Comparison of ENCODE assay signal across 17 cellular contexts in genomic region chr4:17166954-17167353, GRCh38.
DNase-seq lines count a peak whose midpoint lies in the region; ATAC-seq and TF ChIP-seq lines count a peak whose summit lies in the region.
"Had no signal": no experiment of that assay in that cellular context is flagged by ENCODE, and none has a peak within 500 bp of the region (broad histone marks: within the 10 kb centered on the region; RNA-seq: fewer than 3 reads in every experiment).

No MANE protein-coding gene starts in this region.

- no peaks in the 10 kb centered on the region for H3K27me3 ChIP-seq in heart left ventricle
- H3K27me3 ChIP-seq in osteoblast (ENCODE audit: insufficient read depth, low read length), result no peaks in the 10 kb centered on the region
- no peaks in the 10 kb centered on the region for H3K27me3 ChIP-seq in esophagus squamous epithelium

- no peak overlapping the region for H3K4me2 ChIP-seq in osteoblast (ENCODE audit: insufficient read depth, low read length)

- intact Hi-C loops in heart left ventricle (cut with DNase I) (loop anchor here in 2 of 10 donors (5.0 to 10.0 kb wide), 2 partner anchors 148 to 155 kb away; no protein-coding TSS in a partner anchor), esophagus squamous epithelium (cut with DNase I) (no loop called here)

- H3K4me1 ChIP-seq in heart left ventricle, result peaks cover 0 to 36% (median 26%) of the 10 kb centered on the region in 12 donors
- H3K4me1 ChIP-seq in osteoblast (ENCODE audit: insufficient read depth, low read length), result peaks cover 58% of the 10 kb centered on the region
- peaks cover 0 to 5% (median 4%) of the 10 kb centered on the region in 3 donors for H3K4me1 ChIP-seq in esophagus squamous epithelium
- H3K4me1 ChIP-seq: parathyroid adenoma had no signal

- DNase-seq in EH (ENCODE audit: low read depth), result peak; percentile 13
- DNase-seq in choroid plexus epithelial cell (ENCODE audit: low read depth), result peak; percentile 27
- DNase-seq in heart left ventricle, result peak in 4 of 5 donors; percentile 54 to 71 (median 62)
- no peak for DNase-seq in osteoblast (ENCODE audit: insufficient read length, low spot score, missing footprints)
- no peak for DNase-seq in mesothelial cell of epicardium (ENCODE audit: low spot score in 2 of 2, unreplicated experiment in 2 of 2)
- DNase-seq in esophagus squamous epithelium (lab: John Stamatoyannopoulos, UW), result no peak
- no peak for DNase-seq in erythroblast (lab: John Stamatoyannopoulos, UW)
- DNase-seq: activated naive CD8-positive, alpha-beta T cell treated with anti-CD3 and anti-CD28 coated beads, Interleukin-2, amount 10 ng/mL, durations not matched to agents 7 days and 5 days; effector CD8-positive, alpha-beta T cell; stimulated activated CD4-positive, alpha-beta T cell treated with anti-CD3 and anti-CD28 coated beads, Interleukin-4, amount 100 ng/mL, for 24 hours; T-helper 9 cell had no signal

- H3K4me1 Mint-ChIP-seq in mesothelial cell of epicardium, result peaks cover 17% of the 10 kb centered on the region
- H3K4me1 Mint-ChIP-seq: activated naive CD8-positive, alpha-beta T cell treated with anti-CD3 and anti-CD28 coated beads, Interleukin-2, amount 10 ng/mL, durations not matched to agents 7 days and 5 days; activated T-helper 17 cell treated with anti-CD3 and anti-CD28 coated beads, Interleukin-2, amount 50 U/mL, for 72 hours; central memory CD8-positive, alpha-beta T cell had no signal

- no peak overlapping the region for H3K4me3 ChIP-seq in choroid plexus epithelial cell (ENCODE audit: low read depth, low read length)
- no peak overlapping the region for H3K4me3 ChIP-seq in heart left ventricle
- H3K4me3 ChIP-seq in osteoblast (ENCODE audit: insufficient read depth, low read length), result no peak overlapping the region
- no peak overlapping the region for H3K4me3 ChIP-seq in esophagus squamous epithelium
- H3K4me3 ChIP-seq: skin epidermis had no signal

- H3K27me3 Mint-ChIP-seq in mesothelial cell of epicardium (ENCODE audit: low read depth), result no peaks in the 10 kb centered on the region

- H3K36me3 Mint-ChIP-seq in mesothelial cell of epicardium, result no peaks in the 10 kb centered on the region

- H3K79me2 ChIP-seq in osteoblast (ENCODE audit: insufficient read depth, low read length), result no peaks in the 10 kb centered on the region
- H3K79me2 ChIP-seq: parathyroid adenoma had no signal

- peak overlapping the region in 11 of 12 donors; percentile 11 to 81 (median 55) for H3K27ac ChIP-seq in heart left ventricle
- no peak overlapping the region for H3K27ac ChIP-seq in osteoblast (ENCODE audit: low read depth, low read length)
- no peak overlapping the region for H3K27ac ChIP-seq in esophagus squamous epithelium
- H3K27ac ChIP-seq: parathyroid adenoma, skin epidermis had no signal

- TF ChIP-seq POLR2A in heart left ventricle (IDR thresholded peaks at IDR 0.05), result peak in 1 of 2 donors; percentile 18
- TF ChIP-seq POLR2A in esophagus squamous epithelium (IDR thresholded peaks at IDR 0.05), result no peak
- TF ChIP-seq POLR2A in erythroblast (IDR thresholded peaks at IDR 0.05; ENCODE audit: low read length), result no peak

- peaks cover 0 to 8% (median 2%) of the 10 kb centered on the region in 12 donors for H3K9me3 ChIP-seq in heart left ventricle
- H3K9me3 ChIP-seq in osteoblast (ENCODE audit: low read depth, low read length), result no peaks in the 10 kb centered on the region
- peaks cover 0 to 4% (median 0%) of the 10 kb centered on the region in 3 donors for H3K9me3 ChIP-seq in esophagus squamous epithelium

- H4K20me1 ChIP-seq in osteoblast (ENCODE audit: insufficient read depth, low read length), result no peaks in the 10 kb centered on the region

- no peak overlapping the region for H3K4me3 Mint-ChIP-seq in mesothelial cell of epicardium
- H3K4me3 Mint-ChIP-seq: activated naive CD8-positive, alpha-beta T cell treated with anti-CD3 and anti-CD28 coated beads, Interleukin-2, amount 10 ng/mL, durations not matched to agents 7 days and 5 days; activated T-helper 17 cell treated with anti-CD3 and anti-CD28 coated beads, Interleukin-2, amount 50 U/mL, for 72 hours; central memory CD8-positive, alpha-beta T cell had no signal

- no peak for TF ChIP-seq CTCF in choroid plexus epithelial cell (conservative IDR thresholded peaks at IDR 0.05; ENCODE audit: low read depth, low read length)
- TF ChIP-seq CTCF in heart left ventricle (IDR thresholded peaks at IDR 0.05), result no peak
- no peak for TF ChIP-seq CTCF in osteoblast (IDR thresholded peaks at IDR 0.05; ENCODE audit: extremely low read depth, low read depth, low read length)
- no peak for TF ChIP-seq CTCF in mesothelial cell of epicardium (IDR thresholded peaks at IDR 0.05; ENCODE audit: unreplicated experiment)
- no peak for TF ChIP-seq CTCF in esophagus squamous epithelium (IDR thresholded peaks at IDR 0.05)

- H2AFZ ChIP-seq in osteoblast (ENCODE audit: low read length), result peak overlapping the region; percentile 11
- H2AFZ ChIP-seq: parathyroid adenoma had no signal

- peak; percentile 90 to 98 (median 95) for ATAC-seq in heart left ventricle
- no peak for ATAC-seq in GM18519 (IDR thresholded peaks at IDR 0.05; ENCODE audit: low FRiP score, unreplicated experiment)
- ATAC-seq: activated T-helper 17 cell treated with anti-CD3 and anti-CD28 coated beads, Interleukin-2, amount 50 U/mL, for 72 hours; SK-N-SH treated with all-trans-retinoic acid at 6 μM for 48 hours had no signal

- 16 to 25% (median 23%) methylated on average over 4 to 5 of the region's 5 CpGs for WGBS in heart left ventricle, 4 donors
- WGBS in esophagus squamous epithelium, 2 donors, result 31 to 42% methylated on average over 4 of the region's 5 CpGs

- H3K36me3 ChIP-seq in heart left ventricle, result no peaks in the 10 kb centered on the region
- no peaks in the 10 kb centered on the region for H3K36me3 ChIP-seq in osteoblast (ENCODE audit: insufficient read depth, low read length)
- no peaks in the 10 kb centered on the region for H3K36me3 ChIP-seq in esophagus squamous epithelium

- peaks cover 13% of the 10 kb centered on the region for H3K9me3 Mint-ChIP-seq in mesothelial cell of epicardium
- H3K9me3 Mint-ChIP-seq: activated T-helper 17 cell treated with anti-CD3 and anti-CD28 coated beads, Interleukin-2, amount 50 U/mL, for 72 hours had no signal

- no peak overlapping the region for H3K27ac Mint-ChIP-seq in mesothelial cell of epicardium
- H3K27ac Mint-ChIP-seq: activated naive CD8-positive, alpha-beta T cell treated with anti-CD3 and anti-CD28 coated beads, Interleukin-2, amount 10 ng/mL, durations not matched to agents 7 days and 5 days; activated T-helper 17 cell treated with anti-CD3 and anti-CD28 coated beads, Interleukin-2, amount 50 U/mL, for 72 hours had no signal

Comparison
In these comparisons a context has a peak if more than half of its experiments do, and no peak if none do; other contexts are left out.
1. DNase-seq: peak in EH (single experiment), choroid plexus epithelial cell (single experiment) and heart left ventricle (4 of 5); none in osteoblast (single experiment), mesothelial cell of epicardium (0 of 2), esophagus squamous epithelium (single experiment) and erythroblast (0 of 2).
2. H3K27ac ChIP-seq: peak in heart left ventricle (11 of 12); none in osteoblast (single experiment) and esophagus squamous epithelium (0 of 4).